1 cellular context compared by ENCODE assay signal in the genomic region with DNA sequence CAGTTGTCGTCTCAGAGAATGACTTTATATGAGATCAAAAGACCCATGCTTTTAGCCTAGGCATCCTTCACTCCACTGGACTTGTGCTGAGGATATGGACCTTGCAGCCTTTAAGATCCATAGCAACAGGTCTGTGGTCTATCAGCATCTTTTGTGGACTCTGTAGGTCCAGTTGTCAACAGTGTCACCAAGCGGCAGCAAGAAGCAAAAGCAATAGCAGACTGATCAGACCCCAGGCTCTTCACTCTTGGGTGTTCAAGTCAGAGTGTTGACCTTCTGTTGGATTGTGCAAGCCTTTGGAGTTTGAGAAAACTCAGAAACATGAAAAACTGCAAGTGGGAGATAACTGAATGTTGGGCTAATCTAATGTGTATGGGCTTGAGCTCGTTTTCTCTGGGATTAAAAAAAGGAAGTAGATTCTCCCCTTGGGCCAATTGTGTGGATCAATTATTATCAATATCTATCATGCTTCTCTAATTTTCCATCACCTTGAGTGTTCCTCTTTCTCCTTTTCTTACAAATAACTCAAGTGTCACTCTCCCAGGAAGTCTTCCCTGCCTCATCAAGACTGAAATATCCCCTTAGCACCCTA.
TF ChIP-seq lines count a peak whose summit lies in the region.

No MANE protein-coding gene starts in this region.

TF ChIP-seq in HepG2, 621 proteins besides CTCF, POLR2A, EP300 and RAD21 (continued from another document and continues in another):
- TF ChIP-seq, protein P1, sequence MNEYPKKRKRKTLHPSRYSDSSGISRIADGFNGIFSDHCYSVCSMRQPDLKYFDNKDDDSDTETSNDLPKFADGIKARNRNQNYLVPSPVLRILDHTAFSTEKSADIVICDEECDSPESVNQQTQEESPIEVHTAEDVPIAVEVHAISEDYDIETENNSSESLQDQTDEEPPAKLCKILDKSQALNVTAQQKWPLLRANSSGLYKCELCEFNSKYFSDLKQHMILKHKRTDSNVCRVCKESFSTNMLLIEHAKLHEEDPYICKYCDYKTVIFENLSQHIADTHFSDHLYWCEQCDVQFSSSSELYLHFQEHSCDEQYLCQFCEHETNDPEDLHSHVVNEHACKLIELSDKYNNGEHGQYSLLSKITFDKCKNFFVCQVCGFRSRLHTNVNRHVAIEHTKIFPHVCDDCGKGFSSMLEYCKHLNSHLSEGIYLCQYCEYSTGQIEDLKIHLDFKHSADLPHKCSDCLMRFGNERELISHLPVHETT (CRISPR knock-in tag; conservative IDR thresholded peaks at IDR 0.05) = no peak
- no peak for TF ChIP-seq TBP (CRISPR knock-in tag; IDR thresholded peaks at IDR 0.05)
- TF ChIP-seq PCBP2 (optimal IDR thresholded peaks at IDR 0.05; ENCODE audit: low read depth, low read length, poor library complexity, severe bottlenecking) = no peak
- TF ChIP-seq, protein P2, sequence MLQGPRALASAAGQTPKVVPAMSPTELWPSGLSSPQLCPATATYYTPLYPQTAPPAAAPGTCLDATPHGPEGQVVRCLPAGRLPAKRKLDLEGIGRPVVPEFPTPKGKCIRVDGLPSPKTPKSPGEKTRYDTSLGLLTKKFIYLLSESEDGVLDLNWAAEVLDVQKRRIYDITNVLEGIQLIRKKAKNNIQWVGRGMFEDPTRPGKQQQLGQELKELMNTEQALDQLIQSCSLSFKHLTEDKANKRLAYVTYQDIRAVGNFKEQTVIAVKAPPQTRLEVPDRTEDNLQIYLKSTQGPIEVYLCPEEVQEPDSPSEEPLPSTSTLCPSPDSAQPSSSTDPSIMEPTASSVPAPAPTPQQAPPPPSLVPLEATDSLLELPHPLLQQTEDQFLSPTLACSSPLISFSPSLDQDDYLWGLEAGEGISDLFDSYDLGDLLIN (CRISPR knock-in tag; IDR thresholded peaks at IDR 0.05; ENCODE audit: borderline replicate concordance) = no peak
- no peak for TF ChIP-seq ZC3H13 (CRISPR knock-in tag; IDR thresholded peaks at IDR 0.05)
- TF ChIP-seq ZNF777 (CRISPR knock-in tag; IDR thresholded peaks at IDR 0.05) = no peak
- TF ChIP-seq ZNF143 (CRISPR knock-in tag; IDR thresholded peaks at IDR 0.05) = no peak
- no peak for TF ChIP-seq ZNF12 (CRISPR knock-in tag; IDR thresholded peaks at IDR 0.05)
- no peak for TF ChIP-seq ZNF33B (CRISPR knock-in tag; IDR thresholded peaks at IDR 0.05)
- no peak for TF ChIP-seq ZBTB42 (CRISPR knock-in tag; IDR thresholded peaks at IDR 0.05)
- TF ChIP-seq, protein P3, sequence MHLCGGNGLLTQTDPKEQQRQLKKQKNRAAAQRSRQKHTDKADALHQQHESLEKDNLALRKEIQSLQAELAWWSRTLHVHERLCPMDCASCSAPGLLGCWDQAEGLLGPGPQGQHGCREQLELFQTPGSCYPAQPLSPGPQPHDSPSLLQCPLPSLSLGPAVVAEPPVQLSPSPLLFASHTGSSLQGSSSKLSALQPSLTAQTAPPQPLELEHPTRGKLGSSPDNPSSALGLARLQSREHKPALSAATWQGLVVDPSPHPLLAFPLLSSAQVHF (CRISPR knock-in tag; IDR thresholded peaks at IDR 0.05) = no peak
- TF ChIP-seq ZFAT (CRISPR knock-in tag; conservative IDR thresholded peaks at IDR 0.05) = no peak
- TF ChIP-seq, protein P4, sequence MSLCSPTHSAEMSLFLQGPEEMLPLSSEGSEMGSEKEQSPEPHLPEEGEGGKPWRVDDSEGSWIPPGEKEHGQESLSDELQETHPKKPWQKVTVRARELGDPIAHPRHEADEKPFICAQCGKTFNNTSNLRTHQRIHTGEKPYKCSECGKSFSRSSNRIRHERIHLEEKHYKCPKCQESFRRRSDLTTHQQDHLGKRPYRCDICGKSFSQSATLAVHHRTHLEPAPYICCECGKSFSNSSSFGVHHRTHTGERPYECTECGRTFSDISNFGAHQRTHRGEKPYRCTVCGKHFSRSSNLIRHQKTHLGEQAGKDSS (CRISPR knock-in tag; IDR thresholded peaks at IDR 0.05; ENCODE audit: borderline replicate concordance, low read depth) = no peak
- TF ChIP-seq ZFP62 (CRISPR knock-in tag; IDR thresholded peaks at IDR 0.05) = no peak
- no peak for TF ChIP-seq MTF1 (CRISPR knock-in tag; IDR thresholded peaks at IDR 0.05)
- no peak for TF ChIP-seq MIER2 (CRISPR knock-in tag; IDR thresholded peaks at IDR 0.05)
- TF ChIP-seq CAMTA2 (CRISPR knock-in tag; IDR thresholded peaks at IDR 0.05; ENCODE audit: borderline replicate concordance) = no peak
- no peak for TF ChIP-seq ZNF549 (CRISPR knock-in tag; IDR thresholded peaks at IDR 0.05)
- TF ChIP-seq KLF12 (CRISPR knock-in tag; IDR thresholded peaks at IDR 0.05; ENCODE audit: borderline replicate concordance) = no peak
- TF ChIP-seq POLR2AphosphoS5 (IDR thresholded peaks at IDR 0.05; ENCODE audit: low read depth, low read length) = no peak
- peak; percentile 49 for TF ChIP-seq XRCC5 (optimal IDR thresholded peaks at IDR 0.05; ENCODE audit: low read length)
- TF ChIP-seq, protein P5, sequence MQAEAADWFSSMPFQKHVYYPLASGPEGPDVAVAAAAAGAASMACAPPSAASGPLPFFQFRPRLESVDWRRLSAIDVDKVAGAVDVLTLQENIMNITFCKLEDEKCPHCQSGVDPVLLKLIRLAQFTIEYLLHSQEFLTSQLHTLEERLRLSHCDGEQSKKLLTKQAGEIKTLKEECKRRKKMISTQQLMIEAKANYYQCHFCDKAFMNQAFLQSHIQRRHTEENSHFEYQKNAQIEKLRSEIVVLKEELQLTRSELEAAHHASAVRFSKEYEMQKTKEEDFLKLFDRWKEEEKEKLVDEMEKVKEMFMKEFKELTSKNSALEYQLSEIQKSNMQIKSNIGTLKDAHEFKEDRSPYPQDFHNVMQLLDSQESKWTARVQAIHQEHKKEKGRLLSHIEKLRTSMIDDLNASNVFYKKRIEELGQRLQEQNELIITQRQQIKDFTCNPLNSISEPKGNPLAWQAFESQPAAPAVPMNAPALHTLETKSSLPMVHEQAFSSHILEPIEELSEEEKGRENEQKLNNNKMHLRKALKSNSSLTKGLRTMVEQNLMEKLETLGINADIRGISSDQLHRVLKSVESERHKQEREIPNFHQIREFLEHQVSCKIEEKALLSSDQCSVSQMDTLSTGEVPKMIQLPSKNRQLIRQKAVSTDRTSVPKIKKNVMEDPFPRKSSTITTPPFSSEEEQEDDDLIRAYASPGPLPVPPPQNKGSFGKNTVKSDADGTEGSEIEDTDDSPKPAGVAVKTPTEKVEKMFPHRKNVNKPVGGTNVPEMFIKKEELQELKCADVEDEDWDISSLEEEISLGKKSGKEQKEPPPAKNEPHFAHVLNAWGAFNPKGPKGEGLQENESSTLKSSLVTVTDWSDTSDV (CRISPR knock-in tag; IDR thresholded peaks at IDR 0.05) = no peak
- no peak for TF ChIP-seq XBP1 (CRISPR knock-in tag; IDR thresholded peaks at IDR 0.05)
- TF ChIP-seq, protein P6, sequence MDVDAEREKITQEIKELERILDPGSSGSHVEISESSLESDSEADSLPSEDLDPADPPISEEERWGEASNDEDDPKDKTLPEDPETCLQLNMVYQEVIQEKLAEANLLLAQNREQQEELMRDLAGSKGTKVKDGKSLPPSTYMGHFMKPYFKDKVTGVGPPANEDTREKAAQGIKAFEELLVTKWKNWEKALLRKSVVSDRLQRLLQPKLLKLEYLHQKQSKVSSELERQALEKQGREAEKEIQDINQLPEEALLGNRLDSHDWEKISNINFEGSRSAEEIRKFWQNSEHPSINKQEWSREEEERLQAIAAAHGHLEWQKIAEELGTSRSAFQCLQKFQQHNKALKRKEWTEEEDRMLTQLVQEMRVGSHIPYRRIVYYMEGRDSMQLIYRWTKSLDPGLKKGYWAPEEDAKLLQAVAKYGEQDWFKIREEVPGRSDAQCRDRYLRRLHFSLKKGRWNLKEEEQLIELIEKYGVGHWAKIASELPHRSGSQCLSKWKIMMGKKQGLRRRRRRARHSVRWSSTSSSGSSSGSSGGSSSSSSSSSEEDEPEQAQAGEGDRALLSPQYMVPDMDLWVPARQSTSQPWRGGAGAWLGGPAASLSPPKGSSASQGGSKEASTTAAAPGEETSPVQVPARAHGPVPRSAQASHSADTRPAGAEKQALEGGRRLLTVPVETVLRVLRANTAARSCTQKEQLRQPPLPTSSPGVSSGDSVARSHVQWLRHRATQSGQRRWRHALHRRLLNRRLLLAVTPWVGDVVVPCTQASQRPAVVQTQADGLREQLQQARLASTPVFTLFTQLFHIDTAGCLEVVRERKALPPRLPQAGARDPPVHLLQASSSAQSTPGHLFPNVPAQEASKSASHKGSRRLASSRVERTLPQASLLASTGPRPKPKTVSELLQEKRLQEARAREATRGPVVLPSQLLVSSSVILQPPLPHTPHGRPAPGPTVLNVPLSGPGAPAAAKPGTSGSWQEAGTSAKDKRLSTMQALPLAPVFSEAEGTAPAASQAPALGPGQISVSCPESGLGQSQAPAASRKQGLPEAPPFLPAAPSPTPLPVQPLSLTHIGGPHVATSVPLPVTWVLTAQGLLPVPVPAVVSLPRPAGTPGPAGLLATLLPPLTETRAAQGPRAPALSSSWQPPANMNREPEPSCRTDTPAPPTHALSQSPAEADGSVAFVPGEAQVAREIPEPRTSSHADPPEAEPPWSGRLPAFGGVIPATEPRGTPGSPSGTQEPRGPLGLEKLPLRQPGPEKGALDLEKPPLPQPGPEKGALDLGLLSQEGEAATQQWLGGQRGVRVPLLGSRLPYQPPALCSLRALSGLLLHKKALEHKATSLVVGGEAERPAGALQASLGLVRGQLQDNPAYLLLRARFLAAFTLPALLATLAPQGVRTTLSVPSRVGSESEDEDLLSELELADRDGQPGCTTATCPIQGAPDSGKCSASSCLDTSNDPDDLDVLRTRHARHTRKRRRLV (CRISPR knock-in tag; IDR thresholded peaks at IDR 0.05) = no peak
- TF ChIP-seq MATR3 (CRISPR knock-in tag; IDR thresholded peaks at IDR 0.05) = no peak
- TF ChIP-seq ZNF451 (CRISPR knock-in tag; IDR thresholded peaks at IDR 0.05) = no peak
- no peak for TF ChIP-seq ZEB1 (IDR thresholded peaks at IDR 0.05; ENCODE audit: insufficient replicate concordance, low read depth)
- TF ChIP-seq RNF2 (conservative IDR thresholded peaks at IDR 0.05; ENCODE audit: low read depth) = no peak
- no peak for TF ChIP-seq HMG20B (CRISPR knock-in tag; conservative IDR thresholded peaks at IDR 0.05)
- no peak for TF ChIP-seq GABPA (IDR thresholded peaks at IDR 0.05; ENCODE audit: low read depth, low read length)
- 0 out of 2 replicates have a peak, but pooled peaks have one; percentile 13 for TF ChIP-seq GABPA (CRISPR knock-in tag; IDR thresholded peaks at IDR 0.05; ENCODE audit: low read depth)
- TF ChIP-seq ZBTB3 (CRISPR knock-in tag; IDR thresholded peaks at IDR 0.05; ENCODE audit: borderline replicate concordance, low read depth) = no peak
- no peak for TF ChIP-seq PAWR (CRISPR knock-in tag; IDR thresholded peaks at IDR 0.05; ENCODE audit: borderline replicate concordance)
- no peak for TF ChIP-seq ZNF883 (CRISPR knock-in tag; IDR thresholded peaks at IDR 0.05; ENCODE audit: not compliant biosample characterization)
- TF ChIP-seq SETDB1 (CRISPR knock-in tag; IDR thresholded peaks at IDR 0.05; ENCODE audit: borderline replicate concordance) = no peak
- no peak for TF ChIP-seq SP140L (CRISPR knock-in tag; IDR thresholded peaks at IDR 0.05; ENCODE audit: borderline replicate concordance)
- no peak for TF ChIP-seq ZNF501 (CRISPR knock-in tag; IDR thresholded peaks at IDR 0.05)
- no peak for TF ChIP-seq NFE2L1 (CRISPR knock-in tag; IDR thresholded peaks at IDR 0.05; ENCODE audit: borderline replicate concordance)
- peak; percentile 32 for TF ChIP-seq TEAD3 (CRISPR knock-in tag; optimal IDR thresholded peaks at IDR 0.05; ENCODE audit: borderline replicate concordance)
- TF ChIP-seq, protein P7, sequence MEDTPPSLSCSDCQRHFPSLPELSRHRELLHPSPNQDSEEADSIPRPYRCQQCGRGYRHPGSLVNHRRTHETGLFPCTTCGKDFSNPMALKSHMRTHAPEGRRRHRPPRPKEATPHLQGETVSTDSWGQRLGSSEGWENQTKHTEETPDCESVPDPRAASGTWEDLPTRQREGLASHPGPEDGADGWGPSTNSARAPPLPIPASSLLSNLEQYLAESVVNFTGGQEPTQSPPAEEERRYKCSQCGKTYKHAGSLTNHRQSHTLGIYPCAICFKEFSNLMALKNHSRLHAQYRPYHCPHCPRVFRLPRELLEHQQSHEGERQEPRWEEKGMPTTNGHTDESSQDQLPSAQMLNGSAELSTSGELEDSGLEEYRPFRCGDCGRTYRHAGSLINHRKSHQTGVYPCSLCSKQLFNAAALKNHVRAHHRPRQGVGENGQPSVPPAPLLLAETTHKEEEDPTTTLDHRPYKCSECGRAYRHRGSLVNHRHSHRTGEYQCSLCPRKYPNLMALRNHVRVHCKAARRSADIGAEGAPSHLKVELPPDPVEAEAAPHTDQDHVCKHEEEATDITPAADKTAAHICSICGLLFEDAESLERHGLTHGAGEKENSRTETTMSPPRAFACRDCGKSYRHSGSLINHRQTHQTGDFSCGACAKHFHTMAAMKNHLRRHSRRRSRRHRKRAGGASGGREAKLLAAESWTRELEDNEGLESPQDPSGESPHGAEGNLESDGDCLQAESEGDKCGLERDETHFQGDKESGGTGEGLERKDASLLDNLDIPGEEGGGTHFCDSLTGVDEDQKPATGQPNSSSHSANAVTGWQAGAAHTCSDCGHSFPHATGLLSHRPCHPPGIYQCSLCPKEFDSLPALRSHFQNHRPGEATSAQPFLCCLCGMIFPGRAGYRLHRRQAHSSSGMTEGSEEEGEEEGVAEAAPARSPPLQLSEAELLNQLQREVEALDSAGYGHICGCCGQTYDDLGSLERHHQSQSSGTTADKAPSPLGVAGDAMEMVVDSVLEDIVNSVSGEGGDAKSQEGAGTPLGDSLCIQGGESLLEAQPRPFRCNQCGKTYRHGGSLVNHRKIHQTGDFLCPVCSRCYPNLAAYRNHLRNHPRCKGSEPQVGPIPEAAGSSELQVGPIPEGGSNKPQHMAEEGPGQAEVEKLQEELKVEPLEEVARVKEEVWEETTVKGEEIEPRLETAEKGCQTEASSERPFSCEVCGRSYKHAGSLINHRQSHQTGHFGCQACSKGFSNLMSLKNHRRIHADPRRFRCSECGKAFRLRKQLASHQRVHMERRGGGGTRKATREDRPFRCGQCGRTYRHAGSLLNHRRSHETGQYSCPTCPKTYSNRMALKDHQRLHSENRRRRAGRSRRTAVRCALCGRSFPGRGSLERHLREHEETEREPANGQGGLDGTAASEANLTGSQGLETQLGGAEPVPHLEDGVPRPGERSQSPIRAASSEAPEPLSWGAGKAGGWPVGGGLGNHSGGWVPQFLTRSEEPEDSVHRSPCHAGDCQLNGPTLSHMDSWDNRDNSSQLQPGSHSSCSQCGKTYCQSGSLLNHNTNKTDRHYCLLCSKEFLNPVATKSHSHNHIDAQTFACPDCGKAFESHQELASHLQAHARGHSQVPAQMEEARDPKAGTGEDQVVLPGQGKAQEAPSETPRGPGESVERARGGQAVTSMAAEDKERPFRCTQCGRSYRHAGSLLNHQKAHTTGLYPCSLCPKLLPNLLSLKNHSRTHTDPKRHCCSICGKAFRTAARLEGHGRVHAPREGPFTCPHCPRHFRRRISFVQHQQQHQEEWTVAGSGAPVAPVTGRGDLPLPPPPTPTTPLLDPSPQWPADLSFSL (CRISPR knock-in tag; IDR thresholded peaks at IDR 0.05) = no peak
- no peak for TF ChIP-seq AHR (CRISPR knock-in tag; IDR thresholded peaks at IDR 0.05)
- peak; percentile 29; the same call in 1 of the 2 replicates for TF ChIP-seq FOSL2 (CRISPR knock-in tag; IDR thresholded peaks at IDR 0.05)
- TF ChIP-seq AGO2 (optimal IDR thresholded peaks at IDR 0.05; ENCODE audit: low read depth, low read length) = no peak
- TF ChIP-seq MAFG (CRISPR knock-in tag; IDR thresholded peaks at IDR 0.05) = no peak
